Comparison of ENCODE assay signal across 8 cellular contexts in the genomic region with DNA sequence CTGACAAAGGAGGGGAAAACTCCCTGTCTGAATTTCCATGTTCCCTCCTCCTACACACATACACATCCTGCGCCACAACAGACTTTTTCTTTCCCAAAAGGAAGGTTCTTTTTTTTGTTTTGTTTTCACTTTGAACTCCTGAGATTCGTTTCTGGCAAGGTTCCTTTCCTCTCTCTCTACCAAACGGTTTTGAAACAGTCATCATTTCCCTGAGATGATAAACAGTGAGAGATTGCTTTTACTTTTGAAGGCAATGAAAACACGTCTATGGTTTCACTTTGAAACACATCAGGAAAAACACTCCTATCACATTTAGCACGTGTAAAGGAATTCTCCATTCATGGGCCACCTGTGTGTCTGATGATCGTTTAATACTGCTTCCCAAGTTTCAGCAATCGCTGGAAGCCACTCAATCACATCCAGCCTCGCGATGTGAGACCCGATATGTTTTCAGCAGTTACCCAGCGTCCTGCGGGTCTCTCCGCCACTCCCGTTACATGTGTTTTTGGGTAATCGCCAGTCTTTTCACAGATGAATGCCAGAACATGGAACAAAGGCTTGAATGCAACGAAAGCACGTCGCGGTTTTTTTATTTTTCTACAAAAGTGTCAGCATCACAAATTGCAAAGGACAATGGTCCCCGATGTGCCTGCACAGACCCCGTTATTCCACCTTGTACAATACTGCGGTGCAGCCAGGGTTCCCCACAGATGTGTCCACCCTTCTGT.
DNase-seq lines count a peak whose midpoint lies in the region; ATAC-seq and TF ChIP-seq lines count a peak whose summit lies in the region.

No MANE protein-coding gene starts in this region.

- H3K4me1 ChIP-seq in naive thymus-derived CD4-positive, alpha-beta T cell (ENCODE audit: control insufficient read depth in 2 of 2, insufficient read depth in 2 of 2, low read length in 2 of 2), result no peaks in the 10 kb centered on the region

- no peak for TF ChIP-seq CTCF in cardiac fibroblast (IDR thresholded peaks at IDR 0.05; ENCODE audit: low read depth, low read length)

- H3K27me3 Mint-ChIP-seq in naive thymus-derived CD4-positive, alpha-beta T cell, result peaks cover 0 to 2% (median 0%) of the 10 kb centered on the region in 5 donors

- intact Hi-C loops in naive thymus-derived CD4-positive, alpha-beta T cell (cut with micrococcal nuclease), result no loop called here

- no peaks in the 10 kb centered on the region for H3K9me3 ChIP-seq in naive thymus-derived CD4-positive, alpha-beta T cell (ENCODE audit: control insufficient read depth in 2 of 3, low read length in 3 of 3)

- peak; percentile 32 for ATAC-seq in naive thymus-derived CD4-positive, alpha-beta T cell
- ATAC-seq in HG03135 (IDR thresholded peaks at IDR 0.05; ENCODE audit: unreplicated experiment), result no peak
- ATAC-seq in HG03097 (IDR thresholded peaks at IDR 0.05; ENCODE audit: low FRiP score, unreplicated experiment), result no peak

- peak overlapping the region; percentile 21 to 59 for H3K4me3 ChIP-seq in cardiac fibroblast (replicated peaks in 1 of 2; ENCODE audit: low read depth in 2 of 2, low read length in 2 of 2)
- peak overlapping the region; percentile 51 for H3K4me3 ChIP-seq in naive thymus-derived CD4-positive, alpha-beta T cell (ENCODE audit: low read length)

- H3K27me3 ChIP-seq in naive thymus-derived CD4-positive, alpha-beta T cell (ENCODE audit: control insufficient read depth in 2 of 2, insufficient read depth in 2 of 2, low read length in 2 of 2), result no peaks in the 10 kb centered on the region

- no peaks in the 10 kb centered on the region for H3K9me3 Mint-ChIP-seq in naive thymus-derived CD4-positive, alpha-beta T cell

- no peak overlapping the region for H3K27ac ChIP-seq in naive thymus-derived CD4-positive, alpha-beta T cell (ENCODE audit: low read depth, low read length)

- H3K4me3 Mint-ChIP-seq in naive thymus-derived CD4-positive, alpha-beta T cell, result peak overlapping the region; percentile 63 to 95 (median 86)

- no peaks in the 10 kb centered on the region for H3K36me3 Mint-ChIP-seq in naive thymus-derived CD4-positive, alpha-beta T cell

- peaks cover 10 to 29% (median 11%) of the 10 kb centered on the region in 7 donors for H3K4me1 Mint-ChIP-seq in naive thymus-derived CD4-positive, alpha-beta T cell

- H3K27ac Mint-ChIP-seq in naive thymus-derived CD4-positive, alpha-beta T cell, result peak overlapping the region; percentile 1 to 91 (median 78)

- POLR2A ChIA-PET in naive thymus-derived CD4-positive, alpha-beta T cell (lab: Charles Lee), result no interaction called here

- CTCF ChIA-PET in naive thymus-derived CD4-positive, alpha-beta T cell (lab: Charles Lee), result no interaction called here

- H3K36me3 ChIP-seq in naive thymus-derived CD4-positive, alpha-beta T cell (ENCODE audit: control insufficient read depth in 2 of 3, insufficient read depth in 3 of 3, low read length in 3 of 3), result no peaks in the 10 kb centered on the region

- DNase-seq in EL (peak; percentile 53), NCI-H2171 treated with DMSO at 0.1 percent for 48 hours (lab: John Stamatoyannopoulos, UW) (peak; percentile 48), cardiac fibroblast (ENCODE audit: low read depth in 2 of 2) (peak; percentile 59 to 65), NCI-H187 (lab: John Stamatoyannopoulos, UW) (no peak), NCI-H226 (no peak)
- peak in 2 of 9 donors; percentile 7 to 14 for DNase-seq in naive thymus-derived CD4-positive, alpha-beta T cell

Comparison
In these comparisons a context has a peak if more than half of its experiments do, and no peak if none do; other contexts are left out.
1. DNase-seq: peak in EL (single experiment), NCI-H2171 treated with DMSO at 0.1 percent for 48 hours (single experiment) and cardiac fibroblast (2 of 2); none in NCI-H187 (0 of 2) and NCI-H226 (single experiment).